ENCODE assay signal across 11 cellular contexts in genomic region chr6:26502169-26502568, GRCh38. TPM values are rescaled to one million over a fixed set of nuclear protein-coding genes. Genes with fewer than 3 reads are reported as not detected.
DNase-seq lines count a peak whose midpoint lies in the region; ATAC-seq and TF ChIP-seq lines count a peak whose summit lies in the region.
"Had no signal": no experiment of that assay in that cellular context is flagged by ENCODE, and none has a peak within 500 bp of the region (broad histone marks: within the 10 kb centered on the region; RNA-seq: fewer than 3 reads in every experiment).

No MANE protein-coding gene starts in this region.

- H3K27ac ChIP-seq in PC-9 = no peak overlapping the region
- H3K27ac ChIP-seq: body of pancreas, SJSA1 had no signal

- no peaks in the 10 kb centered on the region for H4K20me1 ChIP-seq in PC-9 (ENCODE audit: insufficient read depth)

- H3K27ac Mint-ChIP-seq in Calu3 (ENCODE audit: unreplicated experiment) (no peak overlapping the region), T-cell (no peak overlapping the region), memory B cell (peak overlapping the region; percentile 46)

- H3K9me3 ChIP-seq in PC-9 (ENCODE audit: insufficient read depth, low read depth) (no peaks in the 10 kb centered on the region), HAP-1 (no peaks in the 10 kb centered on the region)
- H3K9me3 ChIP-seq: body of pancreas, SJSA1 had no signal

- 0 out of 2 replicates have a peak, but pooled peaks cover 3% of the 10 kb centered on the region for H3F3A ChIP-seq in PC-9 (ENCODE audit: insufficient read depth, low read depth)

- in situ Hi-C loops in HAP-1 (cut with MboI; ENCODE audit: low sequenced_read_pairs) = no loop called here

- H3K4me3 ChIP-seq in PC-9 = no peak overlapping the region
- no peak overlapping the region for H3K4me3 ChIP-seq in HAP-1
- H3K4me3 ChIP-seq: body of pancreas, SJSA1 had no signal

- no peaks in the 10 kb centered on the region for H3K9me2 ChIP-seq in PC-9 (ENCODE audit: insufficient read depth)

- peaks cover 10% of the 10 kb centered on the region for H3K4me1 Mint-ChIP-seq in Calu3 (ENCODE audit: low read depth, unreplicated experiment)
- H3K4me1 Mint-ChIP-seq in T-cell = peaks cover 12 to 19% (median 18%) of the 10 kb centered on the region in 3 donors
- H3K4me1 Mint-ChIP-seq in memory B cell = peaks cover 25% of the 10 kb centered on the region

- no peak overlapping the region for H2AFZ ChIP-seq in PC-9

- BruUV-seq in Calu3 (replicated peaks; lab: Mats Ljungman, UMichigan) (no TSS peak), PC-9 (replicated peaks; lab: Mats Ljungman, UMichigan) (no TSS peak)

- DNase-seq in Calu3 (no peak), T-cell (no peak), memory B cell (ENCODE audit: low spot score in 2 of 2) (peak in 1 of 2 donors; percentile 16), PC-9 (no peak), NCI-H1436 treated with DMSO at 0.1 percent for 48 hours (lab: John Stamatoyannopoulos, UW) (no peak), HAP-1 (ENCODE audit: low spot score in 2 of 2) (no peak)

- H3K27me3 ChIP-seq in PC-9 (ENCODE audit: insufficient read depth, low read depth) (no peaks in the 10 kb centered on the region), HAP-1 (ENCODE audit: low read depth) (no peaks in the 10 kb centered on the region)
- H3K27me3 ChIP-seq: SJSA1 had no signal

- H3K4me1 ChIP-seq in PC-9 (replicated peaks; ENCODE audit: insufficient read depth) = no peaks in the 10 kb centered on the region
- no peaks in the 10 kb centered on the region for H3K4me1 ChIP-seq in HAP-1

- H3K4me3 Mint-ChIP-seq in Calu3 (ENCODE audit: low read depth, unreplicated experiment) = peak overlapping the region; percentile 67
- peak overlapping the region; percentile 64 to 80 (median 70) for H3K4me3 Mint-ChIP-seq in T-cell
- peak overlapping the region; percentile 90 for H3K4me3 Mint-ChIP-seq in memory B cell

- POLR2A ChIA-PET in T-cell (lab: Charles Lee) = interaction anchor here in 1 of 2 donors (0.7 kb wide), 1 partner anchor 78 kb away, joined by 3 read pairs; no protein-coding TSS in a partner anchor
- POLR2A ChIA-PET in PC-9 (lab: Charles Lee; ENCODE audit: unreplicated experiment) = no interaction called here

- H3K9me3 Mint-ChIP-seq in Calu3 (ENCODE audit: low read depth, unreplicated experiment) (no peaks in the 10 kb centered on the region), T-cell (no peaks in the 10 kb centered on the region), memory B cell (no peaks in the 10 kb centered on the region)

- H3K79me2 ChIP-seq in PC-9 (ENCODE audit: low read depth) = no peaks in the 10 kb centered on the region

- H3K4me2 ChIP-seq in PC-9 = no peak overlapping the region

- intact Hi-C loops in Calu3 (cut with micrococcal nuclease; ENCODE audit: unreplicated experiment) = no loop called here
- intact Hi-C loops in PC-9 (cut with micrococcal nuclease; ENCODE audit: unreplicated experiment) = no loop called here

- peak; percentile 75 for ATAC-seq in GM21447 (IDR thresholded peaks at IDR 0.05; ENCODE audit: unreplicated experiment)
- ATAC-seq in T-cell (replicated peaks in 1 of 4) = peak in 3 of 4 experiments; percentile 27 to 49 (median 47)
- ATAC-seq in memory B cell (ENCODE audit: low read depth) = peak; percentile 84
- ATAC-seq in HG02973 (IDR thresholded peaks at IDR 0.05; ENCODE audit: unreplicated experiment) = no peak

- TF ChIP-seq CTCF in Calu3 (IDR thresholded peaks at IDR 0.05; ENCODE audit: unreplicated experiment) (no peak), PC-9 (conservative IDR thresholded peaks at IDR 0.05) (no peak)

- H3K36me3 Mint-ChIP-seq in Calu3 (ENCODE audit: insufficient read depth, unreplicated experiment) (peaks cover 5% of the 10 kb centered on the region), T-cell (no peaks in the 10 kb centered on the region), memory B cell (peaks cover 3% of the 10 kb centered on the region)

- H3K27me3 Mint-ChIP-seq in Calu3 (ENCODE audit: unreplicated experiment) = peaks cover 59% of the 10 kb centered on the region
- H3K27me3 Mint-ChIP-seq in T-cell = peaks cover 14 to 33% of the 10 kb centered on the region in 2 donors
- no peaks in the 10 kb centered on the region for H3K27me3 Mint-ChIP-seq in memory B cell

- no peaks in the 10 kb centered on the region for H3K36me3 ChIP-seq in PC-9 (ENCODE audit: low read depth)
- H3K36me3 ChIP-seq in HAP-1 (replicated peaks) = no peaks in the 10 kb centered on the region
- H3K36me3 ChIP-seq: SJSA1 had no signal

- CTCF ChIA-PET in Calu3 (lab: Charles Lee) (no interaction called here), T-cell (lab: Charles Lee) (interaction anchor here in 1 of 2 donors (1.8 kb wide), 1 partner anchor 28 kb away, joined by 7 read pairs; no protein-coding TSS in a partner anchor), PC-9 (lab: Charles Lee) (no interaction called here)

RNA-seq across cellular contexts. Expression of gene BTN1A1, which starts 2.1 kb away (rescaled TPM):
- total RNA-seq in Calu3 (2022) (not detected in 2 replicates), T-cell (not detected), PC-9 (2021) (not detected in 2 replicates)
- total RNA-seq: body of pancreas, left ventricle myocardium superior, SJSA1 had no signal

RNA-seq across cellular contexts. Expression of gene HMGN4, which starts 36.0 kb away (rescaled TPM):
- total RNA-seq in Calu3 (2022) (49.7 and 60.0 TPM in 2 replicates), T-cell (10 to 100 TPM; 49.2 to 92.5 (median 62.7) TPM), PC-9 (2021) (86.9 and 90.5 TPM in 2 replicates)

RNA-seq across cellular contexts. Expression of gene BTN2A1, which starts 44.4 kb away (rescaled TPM):
- total RNA-seq in Calu3 (2022) = 29.4 and 32.5 TPM in 2 replicates
- total RNA-seq in T-cell = 10 to 100 TPM; 36.1 to 53.4 (median 47.9) TPM
- total RNA-seq in PC-9 (2021) = 19.5 and 23.4 TPM in 2 replicates
